In the genomic region with DNA sequence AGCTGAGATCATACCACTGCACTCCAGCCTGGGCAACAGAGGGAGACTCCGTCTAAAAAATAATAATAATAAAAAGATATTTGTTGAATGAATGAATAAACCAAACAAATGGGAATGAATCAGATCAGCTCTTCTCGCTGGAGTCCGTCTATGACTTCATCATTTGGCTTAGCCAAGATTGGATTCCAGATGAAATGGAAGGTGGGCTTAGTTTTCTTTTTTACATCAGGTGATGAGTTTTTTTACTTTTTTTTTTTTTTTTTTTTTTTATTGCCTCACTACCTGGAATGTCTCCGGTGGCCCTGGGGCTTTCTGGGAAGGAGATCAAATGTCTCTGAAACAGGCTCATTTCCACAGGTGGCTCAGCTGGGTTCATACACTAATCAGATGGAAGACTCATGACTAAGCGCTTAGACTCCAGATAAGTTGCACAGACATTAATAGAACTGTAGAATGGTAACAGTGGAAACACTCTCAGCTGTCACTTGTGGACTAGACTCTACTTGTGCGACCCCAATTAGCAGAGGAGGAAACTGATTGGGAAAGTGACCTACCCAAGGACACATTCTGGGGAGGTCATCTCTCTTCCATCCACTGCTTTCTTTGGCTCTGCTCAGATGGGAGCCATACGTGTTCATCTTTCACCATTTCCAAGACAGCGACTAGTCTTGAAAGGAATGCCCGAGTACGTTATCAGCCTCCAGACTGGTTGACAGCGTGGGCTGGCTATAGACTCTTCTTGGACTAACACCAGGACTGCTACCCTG, we compare ENCODE assay signal across 1 cellular context.
A peak's percentile ranks its signal among the peaks of the same experiment; 100 is the strongest.
TF ChIP-seq lines count a peak whose summit lies in the region.

No MANE protein-coding gene starts in this region.

TF ChIP-seq in K562, 482 proteins besides CTCF, POLR2A, EP300 and RAD21 (continued from another document):
- TF ChIP-seq, protein P1, sequence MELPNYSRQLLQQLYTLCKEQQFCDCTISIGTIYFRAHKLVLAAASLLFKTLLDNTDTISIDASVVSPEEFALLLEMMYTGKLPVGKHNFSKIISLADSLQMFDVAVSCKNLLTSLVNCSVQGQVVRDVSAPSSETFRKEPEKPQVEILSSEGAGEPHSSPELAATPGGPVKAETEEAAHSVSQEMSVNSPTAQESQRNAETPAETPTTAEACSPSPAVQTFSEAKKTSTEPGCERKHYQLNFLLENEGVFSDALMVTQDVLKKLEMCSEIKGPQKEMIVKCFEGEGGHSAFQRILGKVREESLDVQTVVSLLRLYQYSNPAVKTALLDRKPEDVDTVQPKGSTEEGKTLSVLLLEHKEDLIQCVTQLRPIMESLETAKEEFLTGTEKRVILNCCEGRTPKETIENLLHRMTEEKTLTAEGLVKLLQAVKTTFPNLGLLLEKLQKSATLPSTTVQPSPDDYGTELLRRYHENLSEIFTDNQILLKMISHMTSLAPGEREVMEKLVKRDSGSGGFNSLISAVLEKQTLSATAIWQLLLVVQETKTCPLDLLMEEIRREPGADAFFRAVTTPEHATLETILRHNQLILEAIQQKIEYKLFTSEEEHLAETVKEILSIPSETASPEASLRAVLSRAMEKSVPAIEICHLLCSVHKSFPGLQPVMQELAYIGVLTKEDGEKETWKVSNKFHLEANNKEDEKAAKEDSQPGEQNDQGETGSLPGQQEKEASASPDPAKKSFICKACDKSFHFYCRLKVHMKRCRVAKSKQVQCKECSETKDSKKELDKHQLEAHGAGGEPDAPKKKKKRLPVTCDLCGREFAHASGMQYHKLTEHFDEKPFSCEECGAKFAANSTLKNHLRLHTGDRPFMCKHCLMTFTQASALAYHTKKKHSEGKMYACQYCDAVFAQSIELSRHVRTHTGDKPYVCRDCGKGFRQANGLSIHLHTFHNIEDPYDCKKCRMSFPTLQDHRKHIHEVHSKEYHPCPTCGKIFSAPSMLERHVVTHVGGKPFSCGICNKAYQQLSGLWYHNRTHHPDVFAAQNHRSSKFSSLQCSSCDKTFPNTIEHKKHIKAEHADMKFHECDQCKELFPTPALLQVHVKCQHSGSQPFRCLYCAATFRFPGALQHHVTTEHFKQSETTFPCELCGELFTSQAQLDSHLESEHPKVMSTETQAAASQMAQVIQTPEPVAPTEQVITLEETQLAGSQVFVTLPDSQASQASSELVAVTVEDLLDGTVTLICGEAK (IDR thresholded peaks at IDR 0.05), result peak; percentile 36; the same call in 1 of the 2 replicates
- TF ChIP-seq, protein P1 (CRISPR knock-in tag; IDR thresholded peaks at IDR 0.05), result no peak
- TF ChIP-seq, protein P2, sequence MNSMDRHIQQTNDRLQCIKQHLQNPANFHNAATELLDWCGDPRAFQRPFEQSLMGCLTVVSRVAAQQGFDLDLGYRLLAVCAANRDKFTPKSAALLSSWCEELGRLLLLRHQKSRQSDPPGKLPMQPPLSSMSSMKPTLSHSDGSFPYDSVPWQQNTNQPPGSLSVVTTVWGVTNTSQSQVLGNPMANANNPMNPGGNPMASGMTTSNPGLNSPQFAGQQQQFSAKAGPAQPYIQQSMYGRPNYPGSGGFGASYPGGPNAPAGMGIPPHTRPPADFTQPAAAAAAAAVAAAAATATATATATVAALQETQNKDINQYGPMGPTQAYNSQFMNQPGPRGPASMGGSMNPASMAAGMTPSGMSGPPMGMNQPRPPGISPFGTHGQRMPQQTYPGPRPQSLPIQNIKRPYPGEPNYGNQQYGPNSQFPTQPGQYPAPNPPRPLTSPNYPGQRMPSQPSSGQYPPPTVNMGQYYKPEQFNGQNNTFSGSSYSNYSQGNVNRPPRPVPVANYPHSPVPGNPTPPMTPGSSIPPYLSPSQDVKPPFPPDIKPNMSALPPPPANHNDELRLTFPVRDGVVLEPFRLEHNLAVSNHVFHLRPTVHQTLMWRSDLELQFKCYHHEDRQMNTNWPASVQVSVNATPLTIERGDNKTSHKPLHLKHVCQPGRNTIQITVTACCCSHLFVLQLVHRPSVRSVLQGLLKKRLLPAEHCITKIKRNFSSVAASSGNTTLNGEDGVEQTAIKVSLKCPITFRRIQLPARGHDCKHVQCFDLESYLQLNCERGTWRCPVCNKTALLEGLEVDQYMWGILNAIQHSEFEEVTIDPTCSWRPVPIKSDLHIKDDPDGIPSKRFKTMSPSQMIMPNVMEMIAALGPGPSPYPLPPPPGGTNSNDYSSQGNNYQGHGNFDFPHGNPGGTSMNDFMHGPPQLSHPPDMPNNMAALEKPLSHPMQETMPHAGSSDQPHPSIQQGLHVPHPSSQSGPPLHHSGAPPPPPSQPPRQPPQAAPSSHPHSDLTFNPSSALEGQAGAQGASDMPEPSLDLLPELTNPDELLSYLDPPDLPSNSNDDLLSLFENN (IDR thresholded peaks at IDR 0.05; ENCODE audit: low read depth in 2 of 2, low read length in 2 of 2), result no peak
- TF ChIP-seq MCM3 (IDR thresholded peaks at IDR 0.05) (no peak), YBX1 (IDR thresholded peaks at IDR 0.05) (no peak), ELF2 (CRISPR knock-in tag; IDR thresholded peaks at IDR 0.05) (no peak), ZBTB1 (CRISPR knock-in tag; IDR thresholded peaks at IDR 0.05; ENCODE audit: borderline replicate concordance, low read depth) (no peak), RBM17 (IDR thresholded peaks at IDR 0.05; ENCODE audit: borderline replicate concordance, low read depth, low read length) (no peak), ZC3H4 (CRISPR knock-in tag; IDR thresholded peaks at IDR 0.05; ENCODE audit: borderline replicate concordance) (no peak), SMARCA5 (IDR thresholded peaks at IDR 0.05) (no peak), MAFG (tag; conservative IDR thresholded peaks at IDR 0.05) (peak; percentile 35; the same call in 1 of the 2 replicates), RBBP5 (IDR thresholded peaks at IDR 0.05; ENCODE audit: borderline replicate concordance, insufficient read depth, low read length, poor library complexity, severe bottlenecking) (peak; percentile 28), ZNF175 (CRISPR knock-in tag; IDR thresholded peaks at IDR 0.05; ENCODE audit: low read depth) (no peak), SMARCA4 (IDR thresholded peaks at IDR 0.05) (peak; percentile 66), ZNF696 (CRISPR knock-in tag; conservative IDR thresholded peaks at IDR 0.05) (no peak), BDP1 (IDR thresholded peaks at IDR 0.05; ENCODE audit: insufficient read depth, insufficient read length) (no peak), SNIP1 (IDR thresholded peaks at IDR 0.05; ENCODE audit: low read depth) (no peak), ARID1B (IDR thresholded peaks at IDR 0.05) (peak; percentile 60), ZSCAN29 (IDR thresholded peaks at IDR 0.05) (no peak), PCBP2 (IDR thresholded peaks at IDR 0.05; ENCODE audit: low read depth, low read length, poor library complexity, severe bottlenecking) (no peak), TBP (optimal IDR thresholded peaks at IDR 0.05; ENCODE audit: low read depth, low read length) (no peak), KLF6 (CRISPR knock-in tag; IDR thresholded peaks at IDR 0.05; ENCODE audit: borderline replicate concordance) (no peak), DMBX1 (CRISPR knock-in tag; IDR thresholded peaks at IDR 0.05; ENCODE audit: borderline replicate concordance) (no peak)
- TF ChIP-seq, protein P3, sequence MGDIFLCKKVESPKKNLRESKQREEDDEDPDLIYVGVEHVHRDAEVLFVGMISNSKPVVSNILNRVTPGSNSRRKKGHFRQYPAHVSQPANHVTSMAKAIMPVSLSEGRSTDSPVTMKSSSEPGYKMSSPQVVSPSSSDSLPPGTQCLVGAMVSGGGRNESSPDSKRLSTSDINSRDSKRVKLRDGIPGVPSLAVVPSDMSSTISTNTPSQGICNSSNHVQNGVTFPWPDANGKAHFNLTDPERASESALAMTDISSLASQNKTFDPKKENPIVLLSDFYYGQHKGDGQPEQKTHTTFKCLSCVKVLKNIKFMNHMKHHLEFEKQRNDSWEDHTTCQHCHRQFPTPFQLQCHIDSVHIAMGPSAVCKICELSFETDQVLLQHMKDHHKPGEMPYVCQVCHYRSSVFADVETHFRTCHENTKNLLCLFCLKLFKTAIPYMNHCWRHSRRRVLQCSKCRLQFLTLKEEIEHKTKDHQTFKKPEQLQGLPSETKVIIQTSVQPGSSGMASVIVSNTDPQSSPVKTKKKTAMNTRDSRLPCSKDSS (IDR thresholded peaks at IDR 0.05; ENCODE audit: low read depth, partially characterized antibody), result no peak
- TF ChIP-seq, protein P4, sequence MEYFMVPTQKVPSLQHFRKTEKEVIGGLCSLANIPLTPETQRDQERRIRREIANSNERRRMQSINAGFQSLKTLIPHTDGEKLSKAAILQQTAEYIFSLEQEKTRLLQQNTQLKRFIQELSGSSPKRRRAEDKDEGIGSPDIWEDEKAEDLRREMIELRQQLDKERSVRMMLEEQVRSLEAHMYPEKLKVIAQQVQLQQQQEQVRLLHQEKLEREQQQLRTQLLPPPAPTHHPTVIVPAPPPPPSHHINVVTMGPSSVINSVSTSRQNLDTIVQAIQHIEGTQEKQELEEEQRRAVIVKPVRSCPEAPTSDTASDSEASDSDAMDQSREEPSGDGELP (CRISPR knock-in tag; IDR thresholded peaks at IDR 0.05; ENCODE audit: borderline replicate concordance), result no peak; the same call in 1 of the 2 replicates
- TF ChIP-seq, protein P5, sequence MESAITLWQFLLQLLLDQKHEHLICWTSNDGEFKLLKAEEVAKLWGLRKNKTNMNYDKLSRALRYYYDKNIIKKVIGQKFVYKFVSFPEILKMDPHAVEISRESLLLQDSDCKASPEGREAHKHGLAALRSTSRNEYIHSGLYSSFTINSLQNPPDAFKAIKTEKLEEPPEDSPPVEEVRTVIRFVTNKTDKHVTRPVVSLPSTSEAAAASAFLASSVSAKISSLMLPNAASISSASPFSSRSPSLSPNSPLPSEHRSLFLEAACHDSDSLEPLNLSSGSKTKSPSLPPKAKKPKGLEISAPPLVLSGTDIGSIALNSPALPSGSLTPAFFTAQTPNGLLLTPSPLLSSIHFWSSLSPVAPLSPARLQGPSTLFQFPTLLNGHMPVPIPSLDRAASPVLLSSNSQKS (CRISPR knock-in tag; IDR thresholded peaks at IDR 0.05), result no peak
- TF ChIP-seq, protein P6, sequence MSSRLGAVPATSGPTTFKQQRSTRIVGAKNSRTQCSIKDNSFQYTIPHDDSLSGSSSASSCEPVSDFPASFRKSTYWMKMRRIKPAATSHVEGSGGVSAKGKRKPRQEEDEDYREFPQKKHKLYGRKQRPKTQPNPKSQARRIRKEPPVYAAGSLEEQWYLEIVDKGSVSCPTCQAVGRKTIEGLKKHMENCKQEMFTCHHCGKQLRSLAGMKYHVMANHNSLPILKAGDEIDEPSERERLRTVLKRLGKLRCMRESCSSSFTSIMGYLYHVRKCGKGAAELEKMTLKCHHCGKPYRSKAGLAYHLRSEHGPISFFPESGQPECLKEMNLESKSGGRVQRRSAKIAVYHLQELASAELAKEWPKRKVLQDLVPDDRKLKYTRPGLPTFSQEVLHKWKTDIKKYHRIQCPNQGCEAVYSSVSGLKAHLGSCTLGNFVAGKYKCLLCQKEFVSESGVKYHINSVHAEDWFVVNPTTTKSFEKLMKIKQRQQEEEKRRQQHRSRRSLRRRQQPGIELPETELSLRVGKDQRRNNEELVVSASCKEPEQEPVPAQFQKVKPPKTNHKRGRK (tag; IDR thresholded peaks at IDR 0.05), result no peak
